28 cellular contexts compared by ENCODE assay signal in the genomic region with DNA sequence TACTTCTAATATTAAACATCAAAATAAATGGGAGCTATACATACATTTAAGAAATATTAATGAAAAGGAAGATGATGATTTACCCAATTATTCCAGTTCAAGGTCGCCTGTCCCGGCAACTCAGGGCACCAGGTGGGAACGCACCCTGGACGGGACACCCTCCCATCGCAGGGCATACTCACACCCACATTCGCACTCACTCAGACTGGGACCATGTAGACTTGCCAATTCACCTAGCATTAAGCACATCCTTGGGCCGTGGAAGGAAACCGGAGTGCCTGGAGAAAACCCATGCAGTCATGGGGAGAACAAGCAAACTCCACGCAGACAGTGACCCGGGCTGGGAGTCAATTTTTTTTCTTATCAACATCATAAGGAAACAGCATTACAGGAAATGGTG.
"Had no signal": no experiment of that assay in that cellular context is flagged by ENCODE, and none has a peak within 500 bp of the region (broad histone marks: within the 10 kb centered on the region; RNA-seq: fewer than 3 reads in every experiment).

No MANE protein-coding gene starts in this region.

- H3K27ac ChIP-seq: stomach, suprapubic skin, testis, thoracic aorta, thyroid gland, tibial artery, tibial nerve, transverse colon, upper lobe of left lung, upper lobe of right lung, uterus, vagina had no signal

- H3K4me1 Mint-ChIP-seq: stimulated activated effector memory CD8-positive, alpha-beta T cell treated with anti-CD3 and anti-CD28 coated beads, Interleukin-12 subunit alpha, Interleukin-12 subunit beta, amount 100 ng/mL, for 72 hours; stimulated activated memory B cell treated with anti-CD40 and anti-IgM and Interleukin-4, amounts not matched to agents 10 μg/mL and 1 μg/mL and 100 μg/mL, for 72 hours; stimulated activated naive B cell treated with anti-CD40 and anti-IgM and Interleukin-4, amounts not matched to agents 10 μg/mL and 1 μg/mL and 100 μg/mL, for 72 hours; stimulated activated naive CD8-positive, alpha-beta T cell treated with anti-CD3 and anti-CD28 coated beads, Interleukin-15, amount 100 ng/mL, for 72 hours had no signal

- DNase-seq: stimulated activated CD4-positive, alpha-beta T cell treated with anti-CD3 and anti-CD28 coated beads, Interleukin-2, amount 100 ng/mL, for 48 hours; stimulated activated CD4-positive, alpha-beta T cell treated with anti-CD3 and anti-CD28 coated beads, Interleukin-4, amount 100 ng/mL, for 1 hour; stimulated activated CD4-positive, alpha-beta T cell treated with anti-CD3 and anti-CD28 coated beads, Interleukin-4, amount 100 ng/mL, for 24 hours; stimulated activated CD4-positive, alpha-beta T cell treated with anti-CD3 and anti-CD28 coated beads, Interleukin-4, amount 100 ng/mL, for 4 hours; stimulated activated CD8-positive, alpha-beta memory T cell treated with anti-CD3 and anti-CD28 coated beads, Interleukin-4, amount 100 ng/mL, for 48 hours; stimulated activated naive B cell treated with anti-CD40 and anti-IgM and Interleukin-4, amounts not matched to agents 10 μg/mL and 1 μg/mL and 100 μg/mL, for 72 hours; stimulated activated naive CD4-positive, alpha-beta T cell; stimulated activated naive CD4-positive, alpha-beta T cell treated with Interleukin-2 at 50 U/mL for 16 hours; stimulated activated naive CD8-positive, alpha-beta T cell treated with anti-CD3 and anti-CD28 coated beads, Interleukin-15, amount 100 ng/mL, for 72 hours; stimulated activated naive CD8-positive, alpha-beta T cell treated with anti-CD3 and anti-CD28 coated beads, Interleukin-15, Interleukin-2, amounts not matched to agents 100 U/mL and 50 U/mL, for 24 hours; stomach; substantia nigra; testis; thyroid gland; tibial artery; transverse colon; trophoblast cell; upper lobe of right lung; uterus had no signal

- ATAC-seq: stimulated activated effector memory CD8-positive, alpha-beta T cell treated with anti-CD3 and anti-CD28 coated beads, Interleukin-12 subunit alpha, Interleukin-12 subunit beta, amount 100 ng/mL, for 72 hours; stimulated activated memory B cell treated with anti-CD40 and anti-IgM and Interleukin-4, amounts not matched to agents 10 μg/mL and 1 μg/mL and 100 μg/mL, for 72 hours; stimulated activated naive B cell treated with anti-CD40 and anti-IgM and Interleukin-4, amounts not matched to agents 10 μg/mL and 1 μg/mL and 100 μg/mL, for 72 hours; stimulated activated naive CD8-positive, alpha-beta T cell treated with anti-CD3 and anti-CD28 coated beads, Interleukin-15, amount 100 ng/mL, for 72 hours; stimulated activated naive CD8-positive, alpha-beta T cell treated with anti-CD3 and anti-CD28 coated beads, Interleukin-15, Interleukin-2, amounts not matched to agents 100 U/mL and 50 U/mL, for 24 hours; upper lobe of right lung had no signal

- H3K4me3 Mint-ChIP-seq: stimulated activated effector memory CD8-positive, alpha-beta T cell treated with anti-CD3 and anti-CD28 coated beads, Interleukin-12 subunit alpha, Interleukin-12 subunit beta, amount 100 ng/mL, for 72 hours; stimulated activated memory B cell treated with anti-CD40 and anti-IgM and Interleukin-4, amounts not matched to agents 10 μg/mL and 1 μg/mL and 100 μg/mL, for 72 hours; stimulated activated naive B cell treated with anti-CD40 and anti-IgM and Interleukin-4, amounts not matched to agents 10 μg/mL and 1 μg/mL and 100 μg/mL, for 72 hours; stimulated activated naive CD8-positive, alpha-beta T cell treated with anti-CD3 and anti-CD28 coated beads, Interleukin-15, amount 100 ng/mL, for 72 hours; stimulated activated naive CD8-positive, alpha-beta T cell treated with anti-CD3 and anti-CD28 coated beads, Interleukin-15, Interleukin-2, amounts not matched to agents 100 ng/mL and 50 ng/mL, for 24 hours; type B pancreatic cell had no signal

- H3K9me3 ChIP-seq: suprapubic skin, testis, thoracic aorta, thyroid gland, tibial artery, tibial nerve, transverse colon, upper lobe of left lung, upper lobe of right lung, uterus, vagina had no signal

- H3K27me3 ChIP-seq: stomach, suprapubic skin, testis, thyroid gland, tibial artery, tibial nerve, transverse colon, upper lobe of left lung, upper lobe of right lung, uterus, vagina had no signal

- H3K9me3 Mint-ChIP-seq: stimulated activated naive CD8-positive, alpha-beta T cell treated with anti-CD3 and anti-CD28 coated beads, Interleukin-15, Interleukin-2, amounts not matched to agents 100 ng/mL and 50 ng/mL, for 24 hours; type B pancreatic cell had no signal

- H3K27me3 Mint-ChIP-seq: stimulated activated memory B cell treated with anti-CD40 and anti-IgM and Interleukin-4, amounts not matched to agents 10 μg/mL and 1 μg/mL and 100 μg/mL, for 72 hours; stimulated activated naive CD8-positive, alpha-beta T cell treated with anti-CD3 and anti-CD28 coated beads, Interleukin-15, amount 100 ng/mL, for 72 hours; type B pancreatic cell had no signal

- H3K36me3 ChIP-seq: stomach, suprapubic skin, thoracic aorta, thyroid gland, tibial artery, tibial nerve, transverse colon, upper lobe of left lung, upper lobe of right lung, uterus, vagina had no signal

- H3K4me3 ChIP-seq: stomach, suprapubic skin, testis, thoracic aorta, thyroid gland, tibial artery, tibial nerve, transverse colon, upper lobe of left lung, upper lobe of right lung, uterus, vagina had no signal

- H3K4me1 ChIP-seq: stomach, suprapubic skin, testis, thyroid gland, tibial artery, tibial nerve, transverse colon, upper lobe of left lung, upper lobe of right lung, uterus, vagina had no signal

- H3K36me3 Mint-ChIP-seq: stimulated activated effector memory CD8-positive, alpha-beta T cell treated with anti-CD3 and anti-CD28 coated beads, Interleukin-12 subunit alpha, Interleukin-12 subunit beta, amount 100 ng/mL, for 72 hours; stimulated activated memory B cell treated with anti-CD40 and anti-IgM and Interleukin-4, amounts not matched to agents 10 μg/mL and 1 μg/mL and 100 μg/mL, for 72 hours; stimulated activated naive B cell treated with anti-CD40 and anti-IgM and Interleukin-4, amounts not matched to agents 10 μg/mL and 1 μg/mL and 100 μg/mL, for 72 hours; type B pancreatic cell had no signal

- H3K27ac Mint-ChIP-seq: stimulated activated effector memory CD8-positive, alpha-beta T cell treated with anti-CD3 and anti-CD28 coated beads, Interleukin-12 subunit alpha, Interleukin-12 subunit beta, amount 100 ng/mL, for 72 hours; stimulated activated memory B cell treated with anti-CD40 and anti-IgM and Interleukin-4, amounts not matched to agents 10 μg/mL and 1 μg/mL and 100 μg/mL, for 72 hours; stimulated activated naive B cell treated with anti-CD40 and anti-IgM and Interleukin-4, amounts not matched to agents 10 μg/mL and 1 μg/mL and 100 μg/mL, for 72 hours; stimulated activated naive CD8-positive, alpha-beta T cell treated with anti-CD3 and anti-CD28 coated beads, Interleukin-15, amount 100 ng/mL, for 72 hours; stimulated activated naive CD8-positive, alpha-beta T cell treated with anti-CD3 and anti-CD28 coated beads, Interleukin-15, Interleukin-2, amounts not matched to agents 100 ng/mL and 50 ng/mL, for 24 hours; type B pancreatic cell had no signal
